11 cellular contexts compared by ENCODE assay signal in genomic region chr4:118927976-118928375, GRCh38. TPM values are rescaled to one million over a fixed set of nuclear protein-coding genes. Genes with fewer than 3 reads are reported as not detected.
DNase-seq lines count a peak whose midpoint lies in the region; ATAC-seq and TF ChIP-seq lines count a peak whose summit lies in the region.
"Had no signal": no experiment of that assay in that cellular context is flagged by ENCODE, and none has a peak within 500 bp of the region (broad histone marks: within the 10 kb centered on the region; RNA-seq: fewer than 3 reads in every experiment).

No MANE protein-coding gene starts in this region.

- H3K27me3 Mint-ChIP-seq in chondrocyte (ENCODE audit: low read depth) = no peaks in the 10 kb centered on the region

- no peaks in the 10 kb centered on the region for H3K36me3 Mint-ChIP-seq in chondrocyte (ENCODE audit: low read depth)

- H3K27ac Mint-ChIP-seq in chondrocyte (ENCODE audit: unreplicated experiment) = peak overlapping the region; percentile 45

- H3K4me1 Mint-ChIP-seq in chondrocyte (ENCODE audit: low read depth) = peaks cover 12% of the 10 kb centered on the region

- no peaks in the 10 kb centered on the region for H3K9me3 Mint-ChIP-seq in chondrocyte (ENCODE audit: low read depth)

- ATAC-seq in GM21529 (IDR thresholded peaks at IDR 0.05; ENCODE audit: unreplicated experiment) = no peak
- ATAC-seq in HG02885 (IDR thresholded peaks at IDR 0.05; ENCODE audit: poor library complexity, unreplicated experiment) = no peak

- H3K4me3 Mint-ChIP-seq in chondrocyte (ENCODE audit: unreplicated experiment) = no peak overlapping the region

- DNase-seq in NCI-H446 treated with DMSO at 0.1 percent for 48 hours (lab: John Stamatoyannopoulos, UW) (peak; percentile 39), chondrocyte (ENCODE audit: low spot score) (no peak), medulla oblongata (ENCODE audit: extremely low spot score) (peak; percentile 60), substantia nigra (lab: John Stamatoyannopoulos, UW) (peak in 28 of 49 donors; percentile 1 to 57 (median 15)), NCI-H2196 (lab: John Stamatoyannopoulos, UW; ENCODE audit: unreplicated experiment) (no peak)
- DNase-seq: DND-41, NCI-H2107, WERI-Rb-1 had no signal

- no peak for TF ChIP-seq CTCF in chondrocyte (IDR thresholded peaks at IDR 0.05)

- H3K27ac ChIP-seq in substantia nigra (ENCODE audit: low read depth, low read length, poor library complexity, severe bottlenecking) = no peak overlapping the region
- H3K27ac ChIP-seq: WERI-Rb-1 had no signal

RNA-seq across cellular contexts. Expression of gene SYNPO2, which starts 39.3 kb away (rescaled TPM):
- total RNA-seq in chondrocyte = 12.3 to 21.5 TPM (median 20.7 TPM) in 3 replicates
- total RNA-seq: HT-29 had no signal

Comparison
In these comparisons a context has a peak if more than half of its experiments do, and no peak if none do; other contexts are left out.
1. DNase-seq: peak in NCI-H446 treated with DMSO at 0.1 percent for 48 hours (single experiment), medulla oblongata (single experiment) and substantia nigra (28 of 49); none in chondrocyte (single experiment) and NCI-H2196 (single experiment).